ENCODE assay signal across 8 cellular contexts in the genomic region with DNA sequence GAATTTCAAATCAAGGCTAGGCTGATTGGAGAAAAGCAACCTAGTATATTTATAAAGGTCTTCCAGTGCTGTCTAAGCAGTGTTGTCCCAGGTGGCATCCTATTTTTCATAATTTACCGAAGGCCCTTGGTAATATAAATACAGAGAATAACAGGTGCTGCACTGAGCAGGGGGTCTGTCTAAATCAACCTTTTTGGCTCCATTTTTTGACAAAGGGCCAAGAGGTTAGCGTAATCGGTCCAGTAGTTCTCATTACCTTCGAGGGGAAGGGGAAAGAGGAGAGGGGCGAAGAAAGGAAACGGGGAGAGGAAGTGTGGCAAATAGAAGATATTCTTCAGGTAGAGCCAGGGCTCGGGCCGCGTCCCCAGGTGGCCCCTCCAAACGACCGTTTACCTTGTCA. TPM values are rescaled to one million over a fixed set of nuclear protein-coding genes. Genes with fewer than 3 reads are reported as not detected.
DNase-seq lines count a peak whose midpoint lies in the region; ATAC-seq lines count a peak whose summit lies in the region.

No MANE protein-coding gene starts in this region.

- peak overlapping the region; percentile 83 for H3K4me3 ChIP-seq in iPS-15b (ENCODE audit: low read depth, low read length)

- DNase-seq in activated T-cell treated with anti-CD3 and anti-CD28 coated beads, Interleukin-2, amount 50 U/mL, for 24 hours: no peak
- DNase-seq in activated T-cell treated with anti-CD3 and anti-CD28 coated beads, Interleukin-2, amount 50 U/mL, for 1 hour: no peak
- DNase-seq in globus pallidus (ENCODE audit: low spot score) (no peak), AG08395 (ENCODE audit: low spot score) (no peak)

- H3K27ac Mint-ChIP-seq in activated T-cell treated with anti-CD3 and anti-CD28 coated beads, Interleukin-2, amount 50 U/mL, for 24 hours: peak overlapping the region; percentile 98
- peak overlapping the region; percentile 97 for H3K27ac Mint-ChIP-seq in activated T-helper 17 cell treated with anti-CD3 and anti-CD28 coated beads, Interleukin-2, amount 50 U/mL, for 72 hours
- H3K27ac Mint-ChIP-seq in stimulated activated memory B cell treated with anti-CD40 and anti-IgM and Interleukin-4, amounts not matched to agents 10 μg/mL and 1 μg/mL and 100 μg/mL, for 72 hours: peak overlapping the region; percentile 96

- H3K9me3 Mint-ChIP-seq in activated T-cell treated with anti-CD3 and anti-CD28 coated beads, Interleukin-2, amount 50 U/mL, for 24 hours: no peaks in the 10 kb centered on the region
- H3K9me3 Mint-ChIP-seq in activated T-helper 17 cell treated with anti-CD3 and anti-CD28 coated beads, Interleukin-2, amount 50 U/mL, for 72 hours: no peaks in the 10 kb centered on the region
- H3K9me3 Mint-ChIP-seq in stimulated activated memory B cell treated with anti-CD40 and anti-IgM and Interleukin-4, amounts not matched to agents 10 μg/mL and 1 μg/mL and 100 μg/mL, for 72 hours: no peaks in the 10 kb centered on the region

- H3K4me3 Mint-ChIP-seq in activated T-cell treated with anti-CD3 and anti-CD28 coated beads, Interleukin-2, amount 50 U/mL, for 24 hours: peak overlapping the region; percentile 94
- H3K4me3 Mint-ChIP-seq in activated T-helper 17 cell treated with anti-CD3 and anti-CD28 coated beads, Interleukin-2, amount 50 U/mL, for 72 hours: peak overlapping the region; percentile 93
- peak overlapping the region; percentile 83 for H3K4me3 Mint-ChIP-seq in stimulated activated memory B cell treated with anti-CD40 and anti-IgM and Interleukin-4, amounts not matched to agents 10 μg/mL and 1 μg/mL and 100 μg/mL, for 72 hours

- peaks cover 38% of the 10 kb centered on the region for H3K4me1 Mint-ChIP-seq in activated T-cell treated with anti-CD3 and anti-CD28 coated beads, Interleukin-2, amount 50 U/mL, for 24 hours (ENCODE audit: low read depth)
- H3K4me1 Mint-ChIP-seq in activated T-helper 17 cell treated with anti-CD3 and anti-CD28 coated beads, Interleukin-2, amount 50 U/mL, for 72 hours: peaks cover 29% of the 10 kb centered on the region
- H3K4me1 Mint-ChIP-seq in stimulated activated memory B cell treated with anti-CD40 and anti-IgM and Interleukin-4, amounts not matched to agents 10 μg/mL and 1 μg/mL and 100 μg/mL, for 72 hours: peaks cover 49% of the 10 kb centered on the region

- H3K9me3 ChIP-seq in iPS-15b (ENCODE audit: control insufficient read depth, insufficient read depth, low read length): no peaks in the 10 kb centered on the region

- H3K36me3 Mint-ChIP-seq in activated T-cell treated with anti-CD3 and anti-CD28 coated beads, Interleukin-2, amount 50 U/mL, for 24 hours (ENCODE audit: low read depth): peaks cover 18% of the 10 kb centered on the region
- H3K36me3 Mint-ChIP-seq in activated T-helper 17 cell treated with anti-CD3 and anti-CD28 coated beads, Interleukin-2, amount 50 U/mL, for 72 hours (ENCODE audit: low read depth): peaks cover 7% of the 10 kb centered on the region
- H3K36me3 Mint-ChIP-seq in stimulated activated memory B cell treated with anti-CD40 and anti-IgM and Interleukin-4, amounts not matched to agents 10 μg/mL and 1 μg/mL and 100 μg/mL, for 72 hours: no peaks in the 10 kb centered on the region

- no peaks in the 10 kb centered on the region for H3K27me3 ChIP-seq in iPS-15b (ENCODE audit: control insufficient read depth, insufficient read depth, low read length)

- no peaks in the 10 kb centered on the region for H3K36me3 ChIP-seq in iPS-15b (ENCODE audit: control insufficient read depth, insufficient read depth, low read length)

- H3K4me1 ChIP-seq in iPS-15b (ENCODE audit: control insufficient read depth, insufficient read depth, low read length): peaks cover 11% of the 10 kb centered on the region

- peak; percentile 3 for ATAC-seq in HG03469 (IDR thresholded peaks at IDR 0.05; ENCODE audit: unreplicated experiment)
- no peak for ATAC-seq in activated T-helper 17 cell treated with anti-CD3 and anti-CD28 coated beads, Interleukin-2, amount 50 U/mL, for 72 hours (replicated peaks)
- ATAC-seq in stimulated activated memory B cell treated with anti-CD40 and anti-IgM and Interleukin-4, amounts not matched to agents 10 μg/mL and 1 μg/mL and 100 μg/mL, for 72 hours: no peak

- peak overlapping the region; percentile 90 for H3K9ac ChIP-seq in iPS-15b (ENCODE audit: low read depth, low read length)

- no peaks in the 10 kb centered on the region for H3K27me3 Mint-ChIP-seq in activated T-cell treated with anti-CD3 and anti-CD28 coated beads, Interleukin-2, amount 50 U/mL, for 24 hours
- no peaks in the 10 kb centered on the region for H3K27me3 Mint-ChIP-seq in activated T-helper 17 cell treated with anti-CD3 and anti-CD28 coated beads, Interleukin-2, amount 50 U/mL, for 72 hours
- H3K27me3 Mint-ChIP-seq in stimulated activated memory B cell treated with anti-CD40 and anti-IgM and Interleukin-4, amounts not matched to agents 10 μg/mL and 1 μg/mL and 100 μg/mL, for 72 hours: no peaks in the 10 kb centered on the region

RNA-seq across cellular contexts. Expression of gene PAN3, which starts 0.8 kb away (rescaled TPM):
- 10 to 100 TPM; 28.5 to 35.6 TPM for total RNA-seq in activated T-helper 17 cell treated with anti-CD3 and anti-CD28 coated beads, Interleukin-2, amount 50 U/mL, for 72 hours

RNA-seq across cellular contexts. Expression of gene FLT3, which starts 37.2 kb away (rescaled TPM):
- total RNA-seq in activated T-helper 17 cell treated with anti-CD3 and anti-CD28 coated beads, Interleukin-2, amount 50 U/mL, for 72 hours: not detected
